12 cellular contexts compared by ENCODE assay signal in the genomic region with DNA sequence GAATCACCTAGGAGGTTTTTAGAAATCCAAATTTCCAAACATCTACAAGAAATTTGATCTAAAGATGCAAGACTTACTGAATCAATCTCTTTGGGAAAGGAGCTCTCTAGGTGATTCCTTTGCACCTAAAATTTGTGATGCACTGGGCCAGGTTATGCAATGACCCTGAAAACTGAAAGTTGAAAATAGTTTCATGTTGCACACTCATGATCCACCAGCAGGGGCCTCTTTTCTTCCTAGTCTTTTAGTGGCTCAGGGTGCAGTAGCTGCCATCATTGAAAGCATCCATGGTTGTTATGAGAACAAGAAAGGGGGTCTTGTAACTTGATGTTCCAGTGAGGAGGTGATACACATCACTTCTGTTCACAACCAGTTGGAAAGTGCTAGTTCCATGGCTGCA.
A peak's percentile ranks its signal among the peaks of the same experiment; 100 is the strongest.
DNase-seq lines count a peak whose midpoint lies in the region; ATAC-seq, FAIRE-seq and TF ChIP-seq lines count a peak whose summit lies in the region.
"Had no signal": no experiment of that assay in that cellular context is flagged by ENCODE, and none has a peak within 500 bp of the region (broad histone marks: within the 10 kb centered on the region; RNA-seq: fewer than 3 reads in every experiment).

No MANE protein-coding gene starts in this region.

- no peaks in the 10 kb centered on the region for H3K79me2 ChIP-seq in astrocyte (ENCODE audit: insufficient read depth, low read length)

- H3K4me1 Mint-ChIP-seq in astrocyte (ENCODE audit: low read depth, unreplicated experiment) (peaks cover 33% of the 10 kb centered on the region), osteocyte (ENCODE audit: unreplicated experiment) (peaks cover 26% of the 10 kb centered on the region)
- H3K4me1 Mint-ChIP-seq: activated naive CD8-positive, alpha-beta T cell treated with anti-CD3 and anti-CD28 coated beads for 36 hours had no signal

- H3K27ac Mint-ChIP-seq in astrocyte (ENCODE audit: unreplicated experiment), result no peak overlapping the region
- no peak overlapping the region for H3K27ac Mint-ChIP-seq in osteocyte (ENCODE audit: unreplicated experiment)
- H3K27ac Mint-ChIP-seq: activated CD4-positive, alpha-beta memory T cell treated with anti-CD3 and anti-CD28 coated beads for 36 hours; activated naive CD8-positive, alpha-beta T cell treated with anti-CD3 and anti-CD28 coated beads for 36 hours had no signal

- DNase-seq in astrocyte (ENCODE audit: low read depth), result no peak
- no peak for DNase-seq in osteocyte (ENCODE audit: extremely low spot score, unreplicated experiment)
- no peak for DNase-seq in cerebellar cortex (ENCODE audit: low spot score)
- no peak for DNase-seq in activated CD4-positive, alpha-beta T cell treated with anti-CD3 and anti-CD28 coated beads for 48 hours
- DNase-seq in adrenal gland, result no peak
- DNase-seq: activated CD4-positive, alpha-beta memory T cell treated with anti-CD3 and anti-CD28 coated beads for 36 hours; activated naive CD8-positive, alpha-beta T cell treated with anti-CD3 and anti-CD28 coated beads for 36 hours; effector CD8-positive, alpha-beta T cell; NCI-H1417 treated with DMSO at 0.1 percent for 48 hours had no signal

- no peak for TF ChIP-seq POLR2A in adrenal gland (IDR thresholded peaks at IDR 0.05)

- H3K36me3 ChIP-seq in astrocyte (ENCODE audit: insufficient read depth, low read length) (no peaks in the 10 kb centered on the region), adrenal gland (replicated peaks in 1 of 2) (no peaks in the 10 kb centered on the region)
- H3K36me3 ChIP-seq: SJCRH30 had no signal

- no peak overlapping the region for H3K4me3 Mint-ChIP-seq in astrocyte (ENCODE audit: unreplicated experiment)
- H3K4me3 Mint-ChIP-seq in osteocyte (ENCODE audit: unreplicated experiment), result no peak overlapping the region
- H3K4me3 Mint-ChIP-seq: activated CD4-positive, alpha-beta memory T cell treated with anti-CD3 and anti-CD28 coated beads for 36 hours; activated naive CD8-positive, alpha-beta T cell treated with anti-CD3 and anti-CD28 coated beads for 36 hours had no signal

- no peak overlapping the region for H2AFZ ChIP-seq in astrocyte (ENCODE audit: low read depth, low read length)

- H3K27ac ChIP-seq in astrocyte (ENCODE audit: low read depth, low read length), result no peak overlapping the region
- H3K27ac ChIP-seq in adrenal gland, result no peak overlapping the region
- H3K27ac ChIP-seq: SJCRH30 had no signal

- no peaks in the 10 kb centered on the region for H3K27me3 ChIP-seq in astrocyte (ENCODE audit: insufficient read depth, low read length)
- no peaks in the 10 kb centered on the region for H3K27me3 ChIP-seq in adrenal gland
- H3K27me3 ChIP-seq: SJCRH30 had no signal

- no peak for FAIRE-seq in astrocyte (lab: Jason Lieb, UNC)

- H3K27me3 Mint-ChIP-seq in astrocyte (ENCODE audit: low read depth, unreplicated experiment), result no peaks in the 10 kb centered on the region
- no peaks in the 10 kb centered on the region for H3K27me3 Mint-ChIP-seq in osteocyte (ENCODE audit: unreplicated experiment)
- H3K27me3 Mint-ChIP-seq: activated CD4-positive, alpha-beta memory T cell treated with anti-CD3 and anti-CD28 coated beads for 36 hours had no signal

- H3K4me3 ChIP-seq in astrocyte (ENCODE audit: insufficient read depth, low read depth, low read length) (no peak overlapping the region), adrenal gland (no peak overlapping the region)
- H3K4me3 ChIP-seq: SJCRH30 had no signal

- intact Hi-C loops in adrenal gland (cut with DNase I), result no loop called here

- no peak overlapping the region for H3K9ac ChIP-seq in astrocyte (ENCODE audit: low read length)

- H3K9me3 ChIP-seq in astrocyte (ENCODE audit: insufficient read depth, low read depth, low read length) (no peaks in the 10 kb centered on the region), adrenal gland (replicated peaks in 1 of 3) (no peaks in the 10 kb centered on the region)
- H3K9me3 ChIP-seq: SJCRH30 had no signal

- no peaks in the 10 kb centered on the region for H3K9me3 Mint-ChIP-seq in astrocyte (ENCODE audit: unreplicated experiment)
- no peaks in the 10 kb centered on the region for H3K9me3 Mint-ChIP-seq in osteocyte (ENCODE audit: unreplicated experiment)
- H3K9me3 Mint-ChIP-seq: activated CD4-positive, alpha-beta memory T cell treated with anti-CD3 and anti-CD28 coated beads for 36 hours; activated naive CD8-positive, alpha-beta T cell treated with anti-CD3 and anti-CD28 coated beads for 36 hours had no signal

- H3K4me2 ChIP-seq in astrocyte (ENCODE audit: low read length), result no peak overlapping the region

- H3K36me3 Mint-ChIP-seq in astrocyte (ENCODE audit: low read depth, unreplicated experiment) (no peaks in the 10 kb centered on the region), osteocyte (ENCODE audit: unreplicated experiment) (no peaks in the 10 kb centered on the region)
- H3K36me3 Mint-ChIP-seq: activated CD4-positive, alpha-beta memory T cell treated with anti-CD3 and anti-CD28 coated beads for 36 hours; activated naive CD8-positive, alpha-beta T cell treated with anti-CD3 and anti-CD28 coated beads for 36 hours had no signal

- H3K4me1 ChIP-seq in astrocyte (ENCODE audit: insufficient read depth, low read length) (peaks cover 14% of the 10 kb centered on the region), adrenal gland (replicated peaks in 1 of 2) (no peaks in the 10 kb centered on the region)
- H3K4me1 ChIP-seq: SJCRH30 had no signal

- TF ChIP-seq CTCF in astrocyte (IDR thresholded peaks at IDR 0.05; ENCODE audit: insufficient read depth, low read depth, low read length) (peak; percentile 6), osteocyte (IDR thresholded peaks at IDR 0.05) (peak; percentile 19), adrenal gland (IDR thresholded peaks at IDR 0.05) (no peak)

- ATAC-seq in GM19351 (IDR thresholded peaks at IDR 0.05; ENCODE audit: unreplicated experiment) (peak; percentile 90), HG03139 (IDR thresholded peaks at IDR 0.05; ENCODE audit: unreplicated experiment) (peak; percentile 56)

- H4K20me1 ChIP-seq in astrocyte (ENCODE audit: insufficient read depth, low read length), result no peaks in the 10 kb centered on the region

Comparison
In these comparisons a context has a peak if more than half of its experiments do, and no peak if none do; other contexts are left out.
1. CTCF ChIP-seq: peak in astrocyte (single experiment) and osteocyte (single experiment); none in adrenal gland (0 of 6).